ENCODE assay signal across 35 cellular contexts in genomic region chr17:43826206-43826605, GRCh38. TPM values are rescaled to one million over a fixed set of nuclear protein-coding genes. Genes with fewer than 3 reads are reported as not detected.
"Had no signal": no experiment of that assay in that cellular context is flagged by ENCODE, and none has a peak within 500 bp of the region (broad histone marks: within the 10 kb centered on the region; RNA-seq: fewer than 3 reads in every experiment).

No MANE protein-coding gene starts in this region.

- DNase-seq: activated B cell treated with CpG ODN at 0.5 μM for 24 hours; activated CD4-positive, alpha-beta T cell treated with anti-CD3 and anti-CD28 coated beads for 48 hours; activated CD4-positive, alpha-beta T cell treated with anti-CD3 and anti-CD28 coated beads, Interleukin-2, amount 50 U/mL, for 1 hour; activated CD4-positive, alpha-beta T cell treated with anti-CD3 and anti-CD28 coated beads, Interleukin-2, amount 50 U/mL, for 48 hours; activated CD8-positive, alpha-beta memory T cell treated with anti-CD3 and anti-CD28 coated beads for 24 hours; activated CD8-positive, alpha-beta T cell treated with anti-CD3 and anti-CD28 coated beads for 36 hours; activated gamma-delta T cell; activated naive CD4-positive, alpha-beta T cell; activated naive CD4-positive, alpha-beta T cell treated with anti-CD3 and anti-CD28 coated beads, Interleukin-2, amount 10 ng/mL, durations not matched to agents 7 days and 5 days; activated naive CD8-positive, alpha-beta T cell treated with anti-CD3 and anti-CD28 coated beads, Interleukin-2, amount 10 ng/mL, durations not matched to agents 7 days and 5 days; activated T-cell treated with anti-CD3 and anti-CD28 coated beads, Interleukin-2, amount 50 U/mL, for 4 hours; caudate nucleus; cerebellar nuclear complex; colonic mucosa; effector CD8-positive, alpha-beta T cell; erythroblast; foreskin melanocyte; T-helper 1 cell; T-helper 17 cell; T1000; WERI-Rb-1 had no signal

- H3K4me1 ChIP-seq: ascending aorta, colonic mucosa had no signal

- H3K9me3 Mint-ChIP-seq: activated B cell treated with CpG ODN at 0.5 μM for 24 hours; activated CD8-positive, alpha-beta T cell treated with anti-CD3 and anti-CD28 coated beads for 36 hours; activated naive CD4-positive, alpha-beta T cell treated with anti-CD3 and anti-CD28 coated beads, Interleukin-2, amount 10 ng/mL, durations not matched to agents 7 days and 5 days; activated naive CD4-positive, alpha-beta T cell treated with anti-CD3 and anti-CD28 coated beads, Interleukin-2, amount 50 U/mL, for 72 hours; activated naive CD8-positive, alpha-beta T cell treated with anti-CD3 and anti-CD28 coated beads, Interleukin-2, amount 10 ng/mL, durations not matched to agents 7 days and 5 days; activated T-cell treated with anti-CD3 and anti-CD28 coated beads, Interleukin-2, amount 50 U/mL, for 4 hours; activated T-helper 17 cell treated with anti-CD3 and anti-CD28 coated beads, Interleukin-2, amount 50 U/mL, for 72 hours; brain; T-helper 2 cell treated with Interferon-gamma antibody and Interleukin-4, amounts not matched to agents 5 μg/mL and 100 μg/mL, for 36 hours had no signal

- H3K4me3 Mint-ChIP-seq: activated B cell treated with CpG ODN at 0.5 μM for 24 hours; activated CD8-positive, alpha-beta T cell treated with anti-CD3 and anti-CD28 coated beads for 36 hours; activated naive CD4-positive, alpha-beta T cell treated with anti-CD3 and anti-CD28 coated beads, Interleukin-2, amount 10 ng/mL, durations not matched to agents 7 days and 5 days; activated naive CD8-positive, alpha-beta T cell treated with anti-CD3 and anti-CD28 coated beads, Interleukin-2, amount 10 ng/mL, durations not matched to agents 7 days and 5 days; activated T-cell treated with anti-CD3 and anti-CD28 coated beads, Interleukin-2, amount 50 U/mL, for 4 hours; activated T-helper 17 cell treated with anti-CD3 and anti-CD28 coated beads, Interleukin-2, amount 50 U/mL, for 72 hours; brain; T-helper 17 cell; T-helper 2 cell treated with Interferon-gamma antibody and Interleukin-4, amounts not matched to agents 5 μg/mL and 100 μg/mL, for 36 hours had no signal

- H3K4me1 Mint-ChIP-seq: activated B cell treated with CpG ODN at 0.5 μM for 24 hours; activated naive CD4-positive, alpha-beta T cell treated with anti-CD3 and anti-CD28 coated beads, Interleukin-2, amount 10 ng/mL, durations not matched to agents 7 days and 5 days; activated naive CD8-positive, alpha-beta T cell treated with anti-CD3 and anti-CD28 coated beads, Interleukin-2, amount 10 ng/mL, durations not matched to agents 7 days and 5 days had no signal

- H3K27ac Mint-ChIP-seq: activated B cell treated with CpG ODN at 0.5 μM for 24 hours; activated CD8-positive, alpha-beta T cell treated with anti-CD3 and anti-CD28 coated beads for 36 hours; activated naive CD4-positive, alpha-beta T cell treated with anti-CD3 and anti-CD28 coated beads, Interleukin-2, amount 10 ng/mL, durations not matched to agents 7 days and 5 days; activated naive CD4-positive, alpha-beta T cell treated with anti-CD3 and anti-CD28 coated beads, Interleukin-2, amount 50 U/mL, for 72 hours; activated naive CD8-positive, alpha-beta T cell treated with anti-CD3 and anti-CD28 coated beads, Interleukin-2, amount 10 ng/mL, durations not matched to agents 7 days and 5 days; activated T-helper 17 cell treated with anti-CD3 and anti-CD28 coated beads, Interleukin-2, amount 50 U/mL, for 72 hours; brain; T-helper 17 cell; T-helper 2 cell treated with Interferon-gamma antibody and Interleukin-4, amounts not matched to agents 5 μg/mL and 100 μg/mL, for 36 hours had no signal

- H3K27ac ChIP-seq: ascending aorta, colonic mucosa, esophagus muscularis mucosa, gastroesophageal sphincter, WERI-Rb-1 had no signal

- ATAC-seq: activated CD4-positive, CD25-positive, alpha-beta regulatory T cell treated with anti-CD3 and anti-CD28 coated beads, Interleukin-2, amount 50 U/mL, for 24 hours; activated CD8-positive, alpha-beta T cell treated with anti-CD3 and anti-CD28 coated beads for 36 hours; activated naive CD4-positive, alpha-beta T cell treated with anti-CD3 and anti-CD28 coated beads, Interleukin-2, amount 50 U/mL, for 72 hours; activated T-cell treated with anti-CD3 and anti-CD28 coated beads, Interleukin-2, amount 50 U/mL, for 4 hours; activated T-helper 17 cell treated with anti-CD3 and anti-CD28 coated beads, Interleukin-2, amount 50 U/mL, for 72 hours; gastroesophageal sphincter; SK-N-SH treated with all-trans-retinoic acid at 6 μM for 48 hours; T-helper 17 cell had no signal

- H3K36me3 ChIP-seq: breast epithelium, colonic mucosa had no signal

- H3K9me3 ChIP-seq: ascending aorta, breast epithelium, colonic mucosa, esophagus muscularis mucosa, gastroesophageal sphincter had no signal

- H3K27me3 ChIP-seq: ascending aorta, breast epithelium, colonic mucosa, esophagus muscularis mucosa, gastroesophageal sphincter had no signal

- H3K27me3 Mint-ChIP-seq: activated T-helper 17 cell treated with anti-CD3 and anti-CD28 coated beads, Interleukin-2, amount 50 U/mL, for 72 hours had no signal

- H3K36me3 Mint-ChIP-seq: activated naive CD4-positive, alpha-beta T cell treated with anti-CD3 and anti-CD28 coated beads, Interleukin-2, amount 10 ng/mL, durations not matched to agents 7 days and 5 days; activated naive CD4-positive, alpha-beta T cell treated with anti-CD3 and anti-CD28 coated beads, Interleukin-2, amount 50 U/mL, for 72 hours; activated naive CD8-positive, alpha-beta T cell treated with anti-CD3 and anti-CD28 coated beads, Interleukin-2, amount 10 ng/mL, durations not matched to agents 7 days and 5 days had no signal

- H3K4me3 ChIP-seq: ascending aorta, breast epithelium, colonic mucosa, esophagus muscularis mucosa, gastroesophageal sphincter had no signal

RNA-seq across cellular contexts. Expression of gene MPP3, which starts 6.7 kb away (rescaled TPM):
- total RNA-seq: activated B cell treated with CpG ODN at 0.5 μM for 24 hours had no signal

RNA-seq across cellular contexts. Expression of gene CD300LG, which starts 20.8 kb away (rescaled TPM):
- total RNA-seq: activated B cell treated with CpG ODN at 0.5 μM for 24 hours; activated CD8-positive, alpha-beta T cell treated with anti-CD3 and anti-CD28 coated beads for 36 hours; activated naive CD4-positive, alpha-beta T cell treated with anti-CD3 and anti-CD28 coated beads, Interleukin-2, amount 50 U/mL, for 72 hours; activated naive CD8-positive, alpha-beta T cell treated with anti-CD3 and anti-CD28 coated beads, Interleukin-2, amount 10 ng/mL, durations not matched to agents 7 days and 5 days; activated T-cell treated with anti-CD3 and anti-CD28 coated beads, Interleukin-2, amount 50 U/mL, for 4 hours; activated T-helper 17 cell treated with anti-CD3 and anti-CD28 coated beads, Interleukin-2, amount 50 U/mL, for 72 hours; dermis microvascular lymphatic vessel endothelial cell; fibroblast of lung; fibroblast of villous mesenchyme; glomerular endothelial cell; T-helper 17 cell had no signal
- polyA plus RNA-seq: fibroblast of lung had no signal

RNA-seq across cellular contexts. Expression of gene CFAP97D1, which starts 46.0 kb away (rescaled TPM):
- total RNA-seq: activated B cell treated with CpG ODN at 0.5 μM for 24 hours; activated naive CD4-positive, alpha-beta T cell treated with anti-CD3 and anti-CD28 coated beads, Interleukin-2, amount 50 U/mL, for 72 hours; activated naive CD8-positive, alpha-beta T cell treated with anti-CD3 and anti-CD28 coated beads, Interleukin-2, amount 10 ng/mL, durations not matched to agents 7 days and 5 days; activated T-cell treated with anti-CD3 and anti-CD28 coated beads, Interleukin-2, amount 50 U/mL, for 4 hours; activated T-helper 17 cell treated with anti-CD3 and anti-CD28 coated beads, Interleukin-2, amount 50 U/mL, for 72 hours; ascending aorta; colonic mucosa; dermis microvascular lymphatic vessel endothelial cell; fibroblast of villous mesenchyme; glomerular endothelial cell; T-helper 17 cell had no signal
